In genomic region chr1:5576111-5577065, GRCh38 we compare ENCODE assay signal across 16 cellular contexts.
DNase-seq lines count a peak whose midpoint lies in the region; TF ChIP-seq lines count a peak whose summit lies in the region.
"Had no signal": no experiment of that assay in that cellular context is flagged by ENCODE, and none has a peak within 500 bp of the region (broad histone marks: within the 10 kb centered on the region; RNA-seq: fewer than 3 reads in every experiment).

No MANE protein-coding gene starts in this region.

- H3K9me3 ChIP-seq in BLaER1 = peaks cover 8% of the 10 kb centered on the region
- H3K9me3 ChIP-seq in Karpas-422 (ENCODE audit: low read length) = no peaks in the 10 kb centered on the region
- no peaks in the 10 kb centered on the region for H3K9me3 ChIP-seq in endodermal cell (ENCODE audit: control insufficient read depth, low read length)
- H3K9me3 ChIP-seq in stomach = peaks cover 0 to 6% (median 0%) of the 10 kb centered on the region in 4 donors

- no peak overlapping the region for H3K27ac ChIP-seq in BLaER1
- no peak overlapping the region for H3K27ac ChIP-seq in Karpas-422 (ENCODE audit: low read length)
- H3K27ac ChIP-seq in endodermal cell (ENCODE audit: low read depth, low read length) = no peak overlapping the region
- H3K27ac ChIP-seq in stomach = no peak overlapping the region
- H3K27ac ChIP-seq: C4-2B had no signal

- intact Hi-C loops in stomach (cut with DNase I; ENCODE audit: low total_unique reads) = no loop called here

- H3K4me3 ChIP-seq in BLaER1 (no peak overlapping the region), Karpas-422 (ENCODE audit: low read length) (no peak overlapping the region), endodermal cell (ENCODE audit: low read length) (no peak overlapping the region), stomach (no peak overlapping the region)
- H3K4me3 ChIP-seq: GM23338 had no signal

- no peak for TF ChIP-seq POLR2A in stomach (IDR thresholded peaks at IDR 0.05)

- DNase-seq in Karpas-422 = peak; percentile 55
- DNase-seq in endodermal cell = peak; percentile 24
- DNase-seq in stomach = peak; percentile 14
- DNase-seq in stimulated activated CD4-positive, alpha-beta T cell treated with anti-CD3 and anti-CD28 coated beads, Interleukin-4, amount 100 ng/mL, for 1 hour = no peak
- DNase-seq in NCI-H1436 (lab: John Stamatoyannopoulos, UW) = no peak
- DNase-seq in SHP77 (lab: John Stamatoyannopoulos, UW) = no peak
- DNase-seq in NCI-H146 (lab: John Stamatoyannopoulos, UW) = no peak
- DNase-seq: CD4-positive, alpha-beta memory T cell; DMS79 treated with DMSO at 0.1 percent for 48 hours; GF-D8; HFFc6; IMR-90 had no signal

- H3K27me3 ChIP-seq in BLaER1 (no peaks in the 10 kb centered on the region), Karpas-422 (ENCODE audit: low read length) (no peaks in the 10 kb centered on the region), endodermal cell (ENCODE audit: control insufficient read depth, insufficient read depth, low read length, poor library complexity, severe bottlenecking) (no peaks in the 10 kb centered on the region), stomach (peaks cover 0 to 9% (median 0%) of the 10 kb centered on the region in 3 donors)

- H3K4me1 Mint-ChIP-seq in endodermal cell = peaks cover 12% of the 10 kb centered on the region
- H3K4me1 Mint-ChIP-seq: B cell; CD4-positive, alpha-beta memory T cell; GM23338 had no signal

- peaks cover 11% of the 10 kb centered on the region for H3K27me3 Mint-ChIP-seq in endodermal cell (ENCODE audit: insufficient read depth)

- no peaks in the 10 kb centered on the region for H3K36me3 Mint-ChIP-seq in endodermal cell (ENCODE audit: low read depth)
- H3K36me3 Mint-ChIP-seq: CD4-positive, alpha-beta memory T cell had no signal

- H3K4me3 Mint-ChIP-seq in endodermal cell = no peak overlapping the region
- H3K4me3 Mint-ChIP-seq: B cell; CD4-positive, alpha-beta memory T cell; GM23338; HFFc6 had no signal

- H4K20me1 ChIP-seq in BLaER1 (no peaks in the 10 kb centered on the region), Karpas-422 (ENCODE audit: insufficient read depth, low read depth, low read length) (no peaks in the 10 kb centered on the region)

- H3K4me2 ChIP-seq in BLaER1 (peak overlapping the region; percentile 18), Karpas-422 (ENCODE audit: low read depth, low read length, poor library complexity, severe bottlenecking) (peak overlapping the region; percentile 11)
- H3K4me2 ChIP-seq: GM23338 had no signal

- 87 to 91% methylated on average over 3 to 12 of the region's 12 CpGs for WGBS in endodermal cell (ENCODE audit: insufficient coverage in 1 of 2, insufficient read length in 1 of 2), 2 experiments
- 71 to 79% (median 76%) methylated on average over 12 of the region's 12 CpGs for WGBS in stomach, 5 donors

- no peak for TF ChIP-seq CTCF in endodermal cell (conservative IDR thresholded peaks at IDR 0.05)
- no peak for TF ChIP-seq CTCF in stomach (IDR thresholded peaks at IDR 0.05)

- H3K27ac Mint-ChIP-seq in endodermal cell = no peak overlapping the region
- H3K27ac Mint-ChIP-seq: B cell; CD4-positive, alpha-beta memory T cell; GM23338; HFFc6 had no signal

- TF ChIP-seq EP300 in stomach (IDR thresholded peaks at IDR 0.05) = no peak

- no peaks in the 10 kb centered on the region for H3K36me3 ChIP-seq in BLaER1
- H3K36me3 ChIP-seq in Karpas-422 (ENCODE audit: insufficient read depth, low read length) = no peaks in the 10 kb centered on the region
- no peaks in the 10 kb centered on the region for H3K36me3 ChIP-seq in endodermal cell (ENCODE audit: control insufficient read depth, insufficient read depth, low read length)
- no peaks in the 10 kb centered on the region for H3K36me3 ChIP-seq in stomach

- H3K9ac ChIP-seq in BLaER1 = no peak overlapping the region
- no peak overlapping the region for H3K9ac ChIP-seq in Karpas-422 (ENCODE audit: low read length)
- H3K9ac ChIP-seq in endodermal cell (ENCODE audit: extremely low read depth, low read length, poor library complexity, severe bottlenecking) = no peak overlapping the region

- no peaks in the 10 kb centered on the region for H3K9me2 ChIP-seq in Karpas-422 (replicated peaks; ENCODE audit: insufficient read depth, low read length)

- H3K79me2 ChIP-seq in Karpas-422 (ENCODE audit: low read length) = no peaks in the 10 kb centered on the region

- peaks cover under 1% of the 10 kb centered on the region for H3K9me3 Mint-ChIP-seq in endodermal cell

- no peak overlapping the region for H2AFZ ChIP-seq in Karpas-422 (ENCODE audit: low read length)
- H2AFZ ChIP-seq: GM23338 had no signal

- H3K4me1 ChIP-seq in BLaER1 = peaks cover 16% of the 10 kb centered on the region
- H3K4me1 ChIP-seq in Karpas-422 (ENCODE audit: low read length) = peaks cover 13% of the 10 kb centered on the region
- H3K4me1 ChIP-seq in endodermal cell (ENCODE audit: control insufficient read depth, insufficient read depth, low read length) = no peaks in the 10 kb centered on the region
- no peaks in the 10 kb centered on the region for H3K4me1 ChIP-seq in stomach

Comparison
In these comparisons a context has a peak if more than half of its experiments do, and no peak if none do; other contexts are left out.
1. DNase-seq: peak in Karpas-422 (single experiment), endodermal cell (single experiment) and stomach (single experiment); none in stimulated activated CD4-positive, alpha-beta T cell treated with anti-CD3 and anti-CD28 coated beads, Interleukin-4, amount 100 ng/mL, for 1 hour (single experiment), NCI-H1436 (single experiment), SHP77 (0 of 2) and NCI-H146 (single experiment).